Comparison of ENCODE assay signal across 10 cellular contexts in genomic region chr1:90723561-90724108, GRCh38. TPM values are rescaled to one million over a fixed set of nuclear protein-coding genes. Genes with fewer than 3 reads are reported as not detected.
DNase-seq lines count a peak whose midpoint lies in the region; ATAC-seq and TF ChIP-seq lines count a peak whose summit lies in the region.
"Had no signal": no experiment of that assay in that cellular context is flagged by ENCODE, and none has a peak within 500 bp of the region (broad histone marks: within the 10 kb centered on the region; RNA-seq: fewer than 3 reads in every experiment).

No MANE protein-coding gene starts in this region.

- H3K4me1 Mint-ChIP-seq in activated naive CD4-positive, alpha-beta T cell treated with anti-CD3 and anti-CD28 coated beads for 36 hours (ENCODE audit: low read depth) = peaks cover 58% of the 10 kb centered on the region
- peaks cover 74% of the 10 kb centered on the region for H3K4me1 Mint-ChIP-seq in WTC11

- H3K27me3 Mint-ChIP-seq in activated naive CD4-positive, alpha-beta T cell treated with anti-CD3 and anti-CD28 coated beads for 36 hours (ENCODE audit: low read depth) = peaks cover 90% of the 10 kb centered on the region
- peaks cover 100% of the 10 kb centered on the region for H3K27me3 Mint-ChIP-seq in WTC11 (ENCODE audit: low read depth)

- no peak for TF ChIP-seq POLR2A in testis (IDR thresholded peaks at IDR 0.05)

- H3K4me3 ChIP-seq in iPS-20b (ENCODE audit: low read length) (peak overlapping the region; percentile 55), testis (peak overlapping the region in 1 of 2 donors; percentile 46)

- intact Hi-C loops in activated naive CD4-positive, alpha-beta T cell treated with anti-CD3 and anti-CD28 coated beads for 36 hours (cut with micrococcal nuclease) = loop anchor here (1.0 to 5.0 kb wide), 5 partner anchors 241 to 779 kb away; partner anchors contain the start of gene CDC7
- intact Hi-C loops in testis (cut with DNase I; ENCODE audit: low total_unique reads) = no loop called here

- TF ChIP-seq CTCF in WTC11 (IDR thresholded peaks at IDR 0.05) = peak; percentile 88
- peak in 1 of 3 experiments; percentile 27 for TF ChIP-seq CTCF in testis (IDR thresholded peaks at IDR 0.05)
- TF ChIP-seq CTCF in GM10248 (IDR thresholded peaks at IDR 0.05; ENCODE audit: control extremely low read depth, extremely low read depth, low read depth, missing control alignments) = no peak

- DNase-seq in activated naive CD4-positive, alpha-beta T cell treated with anti-CD3 and anti-CD28 coated beads for 36 hours = peak; percentile 54
- no peak for DNase-seq in activated naive CD4-positive, alpha-beta T cell treated with Interleukin-2 at 50 U/mL for 16 hours
- peak; percentile 95 for DNase-seq in WTC11 (ENCODE audit: low spot score)
- peak; percentile 61 for DNase-seq in testis
- DNase-seq in GM10248 (ENCODE audit: extremely low spot score) = no peak
- no peak for DNase-seq in SKM-1 treated with dmso at 0.1 percent for 144 hours (lab: John Stamatoyannopoulos, UW; ENCODE audit: unreplicated experiment)
- DNase-seq: EL, left colon had no signal

- H3K36me3 ChIP-seq in iPS-20b (ENCODE audit: insufficient read depth, low read depth, low read length) = no peaks in the 10 kb centered on the region
- H3K36me3 ChIP-seq in testis (ENCODE audit: low read depth, missing control alignments) = no peaks in the 10 kb centered on the region

- no peak overlapping the region for H3K27ac ChIP-seq in iPS-20b (ENCODE audit: low read length)
- no peak overlapping the region for H3K27ac ChIP-seq in testis

- no peak overlapping the region for H3K27ac Mint-ChIP-seq in activated naive CD4-positive, alpha-beta T cell treated with anti-CD3 and anti-CD28 coated beads for 36 hours
- no peak overlapping the region for H3K27ac Mint-ChIP-seq in WTC11

- H3K4me3 Mint-ChIP-seq in activated naive CD4-positive, alpha-beta T cell treated with anti-CD3 and anti-CD28 coated beads for 36 hours = peak overlapping the region; percentile 56
- peak overlapping the region; percentile 73 for H3K4me3 Mint-ChIP-seq in WTC11

- no peak overlapping the region for H3K9ac ChIP-seq in iPS-20b (ENCODE audit: low read depth, low read length)

- H3K27me3 ChIP-seq in iPS-20b (ENCODE audit: insufficient read depth, low read length) = peaks cover 100% of the 10 kb centered on the region
- peaks cover 9% of the 10 kb centered on the region for H3K27me3 ChIP-seq in testis

- POLR2A ChIA-PET in WTC11 (lab: Charles Lee) (interaction anchor here (0.6 kb wide), 1 partner anchor 243 kb away, joined by 4 read pairs; no protein-coding TSS in a partner anchor), GM10248 (lab: Yijun Ruan, JAX) (no interaction called here)

- H3K4me1 ChIP-seq in iPS-20b (ENCODE audit: insufficient read depth, low read length) (peaks cover 33% of the 10 kb centered on the region; the same call in 1 of the 2 replicates), testis (peaks cover 6% of the 10 kb centered on the region)

- 0 to 2% methylated on average over 2 to 24 of the region's 24 CpGs for WGBS in testis, 2 donors

- CTCF ChIA-PET in activated naive CD4-positive, alpha-beta T cell treated with anti-CD3 and anti-CD28 coated beads for 36 hours (lab: Charles Lee) = interaction anchor here (0.5 to 1.2 kb wide), 2 partner anchors 18 to 204 kb away, joined by 3 read pairs; no protein-coding TSS in a partner anchor
- CTCF ChIA-PET in WTC11 (lab: Charles Lee) (interaction anchor here (0.6 to 10.7 kb wide), 65 partner anchors 10 to 683 kb away, joined by 3 to 220 read pairs (median 4); partner anchors contain the start of genes HFM1 and ZNF644), GM10248 (lab: Yijun Ruan, JAX) (interaction anchor here (1.0 to 4.9 kb wide), 3 partner anchors 37 to 441 kb away, joined by 4 to 56 read pairs (median 4); no protein-coding TSS in a partner anchor)

- peaks cover 10% of the 10 kb centered on the region for H3K36me3 Mint-ChIP-seq in activated naive CD4-positive, alpha-beta T cell treated with anti-CD3 and anti-CD28 coated beads for 36 hours (ENCODE audit: low read depth)
- H3K36me3 Mint-ChIP-seq in WTC11 = no peaks in the 10 kb centered on the region; the same call in 1 of the 2 replicates

- H3K9me3 Mint-ChIP-seq in activated naive CD4-positive, alpha-beta T cell treated with anti-CD3 and anti-CD28 coated beads for 36 hours = no peaks in the 10 kb centered on the region
- H3K9me3 Mint-ChIP-seq in WTC11 = no peaks in the 10 kb centered on the region

- ATAC-seq in WTC11 (peak; percentile 65), esophagus mucosa (no peak)
- ATAC-seq: left colon had no signal

- H3K9me3 ChIP-seq in iPS-20b (ENCODE audit: insufficient read depth, low read depth, low read length) = no peaks in the 10 kb centered on the region; the same call in 1 of the 2 replicates
- no peaks in the 10 kb centered on the region for H3K9me3 ChIP-seq in testis

TF ChIP-seq in WTC11, 78 proteins besides CTCF, POLR2A, EP300 and RAD21 (continues in another document):
- TF ChIP-seq HMGXB4 (CRISPR knock-in tag; IDR thresholded peaks at IDR 0.05) (peak; percentile 35; the same call in 1 of the 2 replicates), CDX4 (CRISPR knock-in tag; IDR thresholded peaks at IDR 0.05; ENCODE audit: borderline replicate concordance) (no peak), JUN (CRISPR knock-in tag; IDR thresholded peaks at IDR 0.05) (no peak), ZNF423 (CRISPR knock-in tag; IDR thresholded peaks at IDR 0.05) (0 out of 2 replicates have a peak, but pooled peaks have one; percentile 8), USF1 (CRISPR knock-in tag; IDR thresholded peaks at IDR 0.05) (no peak), FOXP4 (CRISPR knock-in tag; IDR thresholded peaks at IDR 0.05) (no peak), FOXP1 (CRISPR knock-in tag; IDR thresholded peaks at IDR 0.05; ENCODE audit: borderline replicate concordance) (0 out of 2 replicates have a peak, but pooled peaks have one; percentile 17), ZNF396 (CRISPR knock-in tag; IDR thresholded peaks at IDR 0.05; ENCODE audit: borderline replicate concordance) (no peak), GRHL2 (CRISPR knock-in tag; IDR thresholded peaks at IDR 0.05; ENCODE audit: insufficient replicate concordance, severe bottlenecking) (no peak), ZBTB43 (CRISPR knock-in tag; IDR thresholded peaks at IDR 0.05) (no peak), ZNF671 (CRISPR knock-in tag; IDR thresholded peaks at IDR 0.05) (no peak)

RNA-seq across cellular contexts. Expression of gene BARHL2, which starts 6.5 kb away (rescaled TPM):
- total RNA-seq in activated naive CD4-positive, alpha-beta T cell treated with anti-CD3 and anti-CD28 coated beads for 36 hours = not detected
- total RNA-seq in WTC11 (2021) (not detected in 3 replicates), testis (1 to 10 TPM; 5.6 to 6.3 TPM), esophagus mucosa (not detected)
- 3.5 TPM for polyA plus RNA-seq in testis (ENCODE audit: insufficient read depth, low read depth, low replicate concordance)
- total RNA-seq: left colon had no signal

Comparison
In these comparisons a context has a peak if more than half of its experiments do, and no peak if none do; other contexts are left out.
1. DNase-seq: peak in activated naive CD4-positive, alpha-beta T cell treated with anti-CD3 and anti-CD28 coated beads for 36 hours (single experiment), WTC11 (single experiment) and testis (single experiment); none in activated naive CD4-positive, alpha-beta T cell treated with Interleukin-2 at 50 U/mL for 16 hours (single experiment), GM10248 (single experiment) and SKM-1 treated with dmso at 0.1 percent for 144 hours (single experiment).